ENCODE assay signal across 2 cellular contexts in the genomic region with DNA sequence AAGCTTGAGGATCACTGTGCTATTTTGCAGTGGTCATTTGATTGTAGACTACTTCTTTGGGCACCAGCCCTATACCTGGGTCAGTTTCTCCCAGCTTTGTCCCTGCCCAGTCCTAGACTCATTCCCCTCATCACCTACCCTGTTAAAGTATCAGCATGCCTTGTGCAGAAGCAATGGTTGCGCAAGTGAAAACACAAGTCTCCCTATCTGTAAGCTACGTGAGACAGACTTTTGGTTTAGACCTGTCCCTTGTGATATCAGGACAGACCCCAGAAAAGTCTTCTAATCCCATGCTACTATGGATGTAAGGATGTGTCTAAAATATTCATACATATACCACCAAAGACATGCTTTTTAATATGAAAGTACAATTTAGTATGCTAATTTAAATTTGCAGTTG.
TF ChIP-seq lines count a peak whose summit lies in the region.

No MANE protein-coding gene starts in this region.

TF ChIP-seq in Ishikawa, 13 proteins besides CTCF, POLR2A, EP300 and RAD21:
- TF ChIP-seq CEBPB (IDR thresholded peaks at IDR 0.05), result peak; percentile 28; the same call in 1 of the 2 replicates
- TF ChIP-seq, protein P1, sequence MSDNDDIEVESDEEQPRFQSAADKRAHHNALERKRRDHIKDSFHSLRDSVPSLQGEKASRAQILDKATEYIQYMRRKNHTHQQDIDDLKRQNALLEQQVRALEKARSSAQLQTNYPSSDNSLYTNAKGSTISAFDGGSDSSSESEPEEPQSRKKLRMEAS (IDR thresholded peaks at IDR 0.05), result no peak

TF ChIP-seq in H1, 55 proteins besides CTCF, POLR2A, EP300 and RAD21:
- TF ChIP-seq RXRA (IDR thresholded peaks at IDR 0.05; ENCODE audit: insufficient read depth, low read depth, low read length) (no peak), CEBPB (IDR thresholded peaks at IDR 0.05; ENCODE audit: low read depth, low read length) (peak; percentile 44; the same call in 1 of the 2 replicates), NRF1 (IDR thresholded peaks at IDR 0.05; ENCODE audit: low read depth, low read length) (no peak)
